ENCODE assay signal across 8 cellular contexts in genomic region chr1:221741971-221742554, GRCh38.
DNase-seq lines count a peak whose midpoint lies in the region; ATAC-seq and TF ChIP-seq lines count a peak whose summit lies in the region.

DUSP10 (minus strand) TSS chr1:221742089; CDS start chr1:221739744, 2,345 bp downstream.

- H4K20me1 ChIP-seq in OCI-LY3 (ENCODE audit: insufficient read depth, low read length), result peaks cover 36% of the 10 kb centered on the region

- H3K9ac ChIP-seq in OCI-LY3 (ENCODE audit: low read length), result peak within 1 kb of the TSS; percentile 90

- H3K27ac ChIP-seq in OCI-LY3 (ENCODE audit: low read length), result peak within 1 kb of the TSS; percentile 87

- no peaks in the 10 kb centered on the region for H3K9me3 ChIP-seq in OCI-LY3 (ENCODE audit: insufficient read depth, low read length)

- H3K4me1 ChIP-seq in OCI-LY3 (ENCODE audit: low read length), result peaks cover 36% of the 10 kb centered on the region

- peak; percentile 26; the same call in 1 of the 2 replicates for TF ChIP-seq CTCF in OCI-LY3 (IDR thresholded peaks at IDR 0.05; ENCODE audit: low read depth, low read length)

- H2AFZ ChIP-seq in OCI-LY3 (ENCODE audit: low read depth, low read length), result peak within 1 kb of the TSS; percentile 50

- peak; percentile 100 for DNase-seq in DMS 273 (lab: John Stamatoyannopoulos, UW; ENCODE audit: unreplicated experiment)
- peak; percentile 97 for DNase-seq in HuH-7 (ENCODE audit: low spot score)
- DNase-seq in activated CD8-positive, alpha-beta memory T cell treated with anti-CD3 and anti-CD28 coated beads, Interleukin-2, amount 50 U/mL, for 48 hours, result peak; percentile 94
- DNase-seq in epidermal melanocyte (ENCODE audit: insufficient read length, low spot score), result peak; percentile 97
- peak; percentile 99 for DNase-seq in midbrain (lab: John Stamatoyannopoulos, UW)
- peak; percentile 97 to 98 for DNase-seq in stimulated activated CD8-positive, alpha-beta memory T cell treated with anti-CD3 and anti-CD28 coated beads, Interleukin-15, amount 100 ng/mL, for 48 hours (ENCODE audit: low read depth in 2 of 2)

- peaks cover 47% of the 10 kb centered on the region for H3K79me2 ChIP-seq in OCI-LY3 (ENCODE audit: low read length)

- ATAC-seq in GM21526 (IDR thresholded peaks at IDR 0.05; ENCODE audit: low FRiP score, unreplicated experiment), result peak; percentile 88

- H3K27me3 ChIP-seq in OCI-LY3 (ENCODE audit: low read depth, low read length), result peaks cover 3% of the 10 kb centered on the region; the same call in 1 of the 2 replicates

- peak within 1 kb of the TSS; percentile 92 for H3K4me2 ChIP-seq in OCI-LY3 (ENCODE audit: low read length)

- peak within 1 kb of the TSS; percentile 86 for H3K4me3 ChIP-seq in OCI-LY3 (ENCODE audit: low read length)

- peaks cover 30% of the 10 kb centered on the region for H3K36me3 ChIP-seq in OCI-LY3 (replicated peaks; ENCODE audit: low read depth, low read length)

Comparison
In these comparisons a context has a peak if more than half of its experiments do, and no peak if none do; other contexts are left out.
1. Peak in every context shown above with its lines: DNase-seq, ATAC-seq, H3K4me3 ChIP-seq and H3K27ac ChIP-seq.